In the genomic region with DNA sequence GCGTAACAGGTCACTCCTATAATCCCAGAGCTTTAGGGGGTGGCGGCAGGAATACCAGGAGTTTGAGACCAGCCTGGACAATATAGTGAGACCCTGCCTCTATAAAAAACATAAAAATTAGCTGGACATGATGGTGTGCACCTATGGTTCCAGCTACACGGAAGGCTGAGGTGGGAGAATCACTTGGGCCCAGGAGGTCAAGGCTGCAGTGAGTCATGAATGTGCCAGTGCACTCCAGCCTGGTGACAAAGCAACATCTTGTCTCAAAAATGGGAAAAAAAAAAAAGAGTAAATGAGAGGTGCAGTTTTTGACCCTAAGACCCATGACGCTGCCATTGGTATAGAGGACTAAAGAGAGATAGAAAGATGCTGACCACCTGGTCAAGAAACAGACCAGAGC, we compare ENCODE assay signal across 17 cellular contexts.
"Had no signal": no experiment of that assay in that cellular context is flagged by ENCODE, and none has a peak within 500 bp of the region (broad histone marks: within the 10 kb centered on the region; RNA-seq: fewer than 3 reads in every experiment).

No MANE protein-coding gene starts in this region.

- H3K9me3 ChIP-seq: esophagus muscularis mucosa, gastroesophageal sphincter, heart left ventricle, left lung, lower lobe of right lung had no signal

- H3K27ac ChIP-seq: coronary artery, dorsolateral prefrontal cortex, esophagus muscularis mucosa, foreskin keratinocyte, gastroesophageal sphincter, heart left ventricle, hepatocyte, left lung, lower lobe of right lung had no signal

- H3K27me3 ChIP-seq: dorsolateral prefrontal cortex, esophagus muscularis mucosa, foreskin keratinocyte, gastroesophageal sphincter, heart left ventricle, hepatocyte, left lung had no signal

- H3K4me3 ChIP-seq: coronary artery, dorsolateral prefrontal cortex, esophagus muscularis mucosa, gastroesophageal sphincter, heart left ventricle, hepatocyte, left lung, lower lobe of right lung had no signal

- H3K4me1 ChIP-seq: esophagus muscularis mucosa, foreskin keratinocyte, gastroesophageal sphincter, heart left ventricle, left lung, lower lobe of right lung had no signal

- ATAC-seq: foreskin keratinocyte, gastroesophageal sphincter, heart left ventricle, left cardiac atrium, left lung, left ventricle myocardium superior, lower lobe of right lung had no signal

- DNase-seq: dermis blood vessel endothelial cell; dorsolateral prefrontal cortex; effector CD4-positive, alpha-beta T cell; effector memory CD4-positive, alpha-beta T cell; foreskin keratinocyte; heart left ventricle; hypothalamus; left cardiac atrium; left lung; left ventricle myocardium superior; lower lobe of right lung; mesendoderm; midbrain had no signal
